In genomic region chr5:3778945-3779344, GRCh38 we compare ENCODE assay signal across 23 cellular contexts.
A peak's percentile ranks its signal among the peaks of the same experiment; 100 is the strongest.
DNase-seq lines count a peak whose midpoint lies in the region; ATAC-seq, FAIRE-seq and TF ChIP-seq lines count a peak whose summit lies in the region.
"Had no signal": no experiment of that assay in that cellular context is flagged by ENCODE, and none has a peak within 500 bp of the region (broad histone marks: within the 10 kb centered on the region; RNA-seq: fewer than 3 reads in every experiment).

No MANE protein-coding gene starts in this region.

- H2BK120ac ChIP-seq in H1 (replicated peaks; ENCODE audit: low read depth, low read length), result no peak overlapping the region

- H3K4me2 ChIP-seq in GM23338 (no peak overlapping the region), H1 (ENCODE audit: insufficient read depth in 1 of 2, low read depth in 2 of 2, low read length in 2 of 2) (no peak overlapping the region)
- H3K4me2 ChIP-seq: A549 had no signal

- no peak overlapping the region for H3K23ac ChIP-seq in H1 (ENCODE audit: insufficient read length)

- no peaks in the 10 kb centered on the region for H3K36me3 Mint-ChIP-seq in GM23338 (ENCODE audit: low read depth)
- H3K36me3 Mint-ChIP-seq: CD4-positive, alpha-beta memory T cell had no signal

- no peak for TF ChIP-seq CTCF in heart left ventricle (IDR thresholded peaks at IDR 0.05)
- no peak for TF ChIP-seq CTCF in GM23338 (conservative IDR thresholded peaks at IDR 0.05; ENCODE audit: low read depth in 2 of 2)
- no peak for TF ChIP-seq CTCF in H1 (IDR thresholded peaks at IDR 0.05; ENCODE audit: control extremely low read depth in 1 of 3, insufficient read depth in 1 of 3, low read depth in 1 of 3, low read length in 3 of 3)
- no peak for TF ChIP-seq CTCF in thoracic aorta (IDR thresholded peaks at IDR 0.05)

- ATAC-seq in Right ventricle myocardium superior (ENCODE audit: poor library complexity), result peak; percentile 64
- no peak for ATAC-seq in heart left ventricle
- no peak for ATAC-seq in GM23338
- ATAC-seq in thoracic aorta (ENCODE audit: insufficient number of reproducible peaks, low FRiP score, low read depth), result no peak
- ATAC-seq: A549 had no signal

- CTCF ChIA-PET in H1 (lab: Charles Lee; ENCODE audit: partially characterized antibody), result interaction anchor here (0.9 to 1.5 kb wide), 5 partner anchors 8 to 547 kb away, joined by 3 read pairs; no protein-coding TSS in a partner anchor

- H4K5ac ChIP-seq in H1 (ENCODE audit: insufficient read length, low read depth, low read length), result no peak overlapping the region

- TF ChIP-seq EP300 in H1 (IDR thresholded peaks at IDR 0.05; ENCODE audit: borderline replicate concordance in 1 of 2, low read depth in 2 of 2, low read length in 2 of 2), result no peak

- H3K9me3 ChIP-seq in heart left ventricle (no peaks in the 10 kb centered on the region), H1 (ENCODE audit: insufficient read depth in 2 of 2, low read depth in 1 of 2, low read length in 1 of 2) (no peaks in the 10 kb centered on the region), thoracic aorta (no peaks in the 10 kb centered on the region)
- H3K9me3 ChIP-seq: A549, BE2C had no signal

- H2BK15ac ChIP-seq in H1 (ENCODE audit: low read length), result no peak overlapping the region

- H3F3A ChIP-seq in GM23338 (replicated peaks; ENCODE audit: low read depth), result no peaks in the 10 kb centered on the region

- H3K27me3 ChIP-seq in heart left ventricle (no peaks in the 10 kb centered on the region), GM23338 (ENCODE audit: insufficient read depth) (no peaks in the 10 kb centered on the region), H1 (replicated peaks in 1 of 4; ENCODE audit: control insufficient read depth in 3 of 4, extremely low read depth in 1 of 4, insufficient read depth in 3 of 4, low read length in 3 of 4) (no peaks in the 10 kb centered on the region), thoracic aorta (replicated peaks; ENCODE audit: insufficient read depth) (no peaks in the 10 kb centered on the region)
- H3K27me3 ChIP-seq: BE2C had no signal

- 66 to 78% (median 72%) methylated on average over 2 of the region's 2 CpGs for WGBS in heart left ventricle, 4 donors
- WGBS in H1 (ENCODE audit: extremely low coverage in 1 of 2, insufficient coverage in 1 of 2, insufficient read length in 1 of 2, insufficient replicate concordance in 2 of 2, low coverage in 1 of 2, low lambda C conversion rate in 2 of 2, missing lambda C conversion rate in 1 of 2), 2 experiments, result 85% methylated on average over 2 of the region's 2 CpGs; no CpG with 5 or more reads in 1 of the 2 experiments

- no peak overlapping the region for H2AK5ac ChIP-seq in H1 (ENCODE audit: low read depth, low read length)

- POLR2A ChIA-PET in H1 (lab: Charles Lee; ENCODE audit: partially characterized antibody), result no interaction called here

- intact Hi-C loops in Right ventricle myocardium superior (cut with DNase I) (no loop called here), heart left ventricle (cut with DNase I) (no loop called here)

- H3K9ac ChIP-seq in H1 (replicated peaks in 1 of 4; ENCODE audit: extremely low read depth in 1 of 4, low read depth in 3 of 4, low read length in 3 of 4), result no peak overlapping the region
- H3K9ac ChIP-seq: GM23248 had no signal

- no peaks in the 10 kb centered on the region for H4K20me1 ChIP-seq in GM23338 (replicated peaks; ENCODE audit: insufficient read depth)
- H4K20me1 ChIP-seq in H1 (replicated peaks in 1 of 2; ENCODE audit: control insufficient read depth in 1 of 2, insufficient read depth in 2 of 2, low read length in 2 of 2), result no peaks in the 10 kb centered on the region

- H3K4me1 ChIP-seq in heart left ventricle (peaks cover 0 to 10% (median 0%) of the 10 kb centered on the region in 12 donors), GM23338 (ENCODE audit: insufficient read depth) (peaks cover 12% of the 10 kb centered on the region), H1 (replicated peaks in 1 of 4; ENCODE audit: control insufficient read depth in 3 of 4, insufficient read depth in 4 of 4, low read length in 3 of 4) (peaks cover 0 to 12% (median 6%) of the 10 kb centered on the region in 4 experiments; a peak in 5 of 7 replicates), thoracic aorta (ENCODE audit: control insufficient read depth in 1 of 2, low read depth in 2 of 2) (peaks cover 7 to 16% of the 10 kb centered on the region in 2 donors)
- H3K4me1 ChIP-seq: A549, BE2C had no signal

- no peaks in the 10 kb centered on the region for H3K23me2 ChIP-seq in H1 (ENCODE audit: low read depth, low read length)

- H3K27ac Mint-ChIP-seq in GM23338, result no peak overlapping the region
- H3K27ac Mint-ChIP-seq: CD4-positive, alpha-beta memory T cell had no signal

- H3K18ac ChIP-seq in H1 (ENCODE audit: extremely low read depth, low read length), result no peak overlapping the region

- H3K27me3 Mint-ChIP-seq in GM23338 (ENCODE audit: insufficient read depth, low read depth, poor library complexity), result peaks cover 6% of the 10 kb centered on the region
- H3K27me3 Mint-ChIP-seq: CD4-positive, alpha-beta memory T cell had no signal

- peaks cover 11% of the 10 kb centered on the region for H3K9me2 ChIP-seq in GM23338 (ENCODE audit: insufficient read depth)

- no peaks in the 10 kb centered on the region for H3K79me2 ChIP-seq in GM23338 (replicated peaks; ENCODE audit: insufficient read depth)
- no peaks in the 10 kb centered on the region for H3K79me2 ChIP-seq in H1 (ENCODE audit: control insufficient read depth in 1 of 2, insufficient read depth in 2 of 2, low read length in 2 of 2)

- TF ChIP-seq RAD21 in H1 (IDR thresholded peaks at IDR 0.05 in 1 of 2, conservative IDR thresholded peaks at IDR 0.05 in 1 of 2; ENCODE audit: low read depth in 2 of 2, low read length in 2 of 2), result no peak

- H3K79me1 ChIP-seq in H1 (ENCODE audit: low read depth, low read length), result no peaks in the 10 kb centered on the region

- H3K4ac ChIP-seq in H1 (replicated peaks; ENCODE audit: insufficient read length, low read depth, low read length), result no peak overlapping the region

- H4K91ac ChIP-seq in H1 (replicated peaks; ENCODE audit: insufficient read length, low read length), result no peak overlapping the region

- H3K4me3 ChIP-seq in heart left ventricle, result no peak overlapping the region
- no peak overlapping the region for H3K4me3 ChIP-seq in GM23338
- no peak overlapping the region for H3K4me3 ChIP-seq in H1 (ENCODE audit: extremely low read depth in 1 of 4, insufficient read depth in 2 of 4, low read depth in 3 of 4, low read length in 4 of 4)
- peak overlapping the region; percentile 21 for H3K4me3 ChIP-seq in thoracic aorta
- H3K4me3 ChIP-seq: A549, GM23248 had no signal

- no peak overlapping the region for H2BK12ac ChIP-seq in H1 (ENCODE audit: low read depth, low read length)

- peaks cover 17% of the 10 kb centered on the region; the same call in 2 of the 3 replicates for H3K4me1 Mint-ChIP-seq in GM23338
- H3K4me1 Mint-ChIP-seq: CD4-positive, alpha-beta memory T cell had no signal

- no peak overlapping the region for H4K8ac ChIP-seq in H1 (ENCODE audit: extremely low read depth, insufficient read depth, low read length)

- H3K4me3 Mint-ChIP-seq in GM23338, result no peak overlapping the region
- H3K4me3 Mint-ChIP-seq: CD4-positive, alpha-beta memory T cell had no signal

- DNase-seq in Right ventricle myocardium superior (no peak), heart left ventricle (no peak), GM23338 (ENCODE audit: low spot score) (no peak), H1 (ENCODE audit: low read depth in 1 of 2, low spot score in 2 of 2) (no peak), thoracic aorta (ENCODE audit: low spot score) (no peak), hepatic stellate cell (ENCODE audit: low spot score) (no peak), NCI-H82 (lab: John Stamatoyannopoulos, UW) (no peak)
- DNase-seq: 8988T; ACHN; AML-193; BE2C; C1 segment of cervical spinal cord; Calu3; CD4-positive, alpha-beta memory T cell; COR-L47; DMS153; DND-41; GM23248; H7; HCEC 1CT had no signal

- TF ChIP-seq POLR2A in heart left ventricle (IDR thresholded peaks at IDR 0.05), result no peak
- TF ChIP-seq POLR2A in H1 (IDR thresholded peaks at IDR 0.05; ENCODE audit: control extremely low read depth in 1 of 2, low read depth in 2 of 2, low read length in 2 of 2), result no peak

- FAIRE-seq in H1 (lab: Jason Lieb, UNC), result no peak
- FAIRE-seq: A549, G401.6, GM12892 had no signal

- no peak overlapping the region for H3K27ac ChIP-seq in heart left ventricle
- H3K27ac ChIP-seq in GM23338 (ENCODE audit: low read depth), result no peak overlapping the region
- H3K27ac ChIP-seq in H1 (ENCODE audit: low read depth, low read length), result no peak overlapping the region
- H3K27ac ChIP-seq in thoracic aorta, result peak overlapping the region in 1 of 2 donors; percentile 44
- H3K27ac ChIP-seq: A549, GM23248 had no signal

- H2BK20ac ChIP-seq in H1 (ENCODE audit: low read length), result peak overlapping the region; percentile 9; the same call in 1 of the 2 replicates

- H3K36me3 ChIP-seq in heart left ventricle (no peaks in the 10 kb centered on the region), GM23338 (ENCODE audit: insufficient read depth) (no peaks in the 10 kb centered on the region; the same call in 1 of the 2 replicates), H1 (ENCODE audit: control insufficient read depth in 2 of 4, insufficient read depth in 4 of 4, low read length in 3 of 4) (no peaks in the 10 kb centered on the region), thoracic aorta (no peaks in the 10 kb centered on the region)
- H3K36me3 ChIP-seq: BE2C had no signal

- H2AFZ ChIP-seq in GM23338 (peak overlapping the region; percentile 83), H1 (ENCODE audit: low read length) (no peak overlapping the region)
- H2AFZ ChIP-seq: GM23248 had no signal

- H3K56ac ChIP-seq in H1 (replicated peaks; ENCODE audit: insufficient read length, low read depth, low read length), result no peak overlapping the region

- no peak overlapping the region for H2BK5ac ChIP-seq in H1 (ENCODE audit: low read depth, low read length)

- no peak overlapping the region for H3K14ac ChIP-seq in H1 (ENCODE audit: insufficient read length)

- no peaks in the 10 kb centered on the region; the same call in 1 of the 3 replicates for H3K9me3 Mint-ChIP-seq in GM23338

TF ChIP-seq in H1, 55 proteins besides CTCF, POLR2A, EP300 and RAD21:
- TF ChIP-seq CHD2 (IDR thresholded peaks at IDR 0.05; ENCODE audit: low read length), result no peak
- no peak for TF ChIP-seq HDAC2 (IDR thresholded peaks at IDR 0.05; ENCODE audit: borderline replicate concordance in 1 of 2, low read depth in 2 of 2, low read length in 2 of 2)
TF ChIP-seq in H1: peak in this region for 0.
